Comparison of ENCODE assay signal across 10 cellular contexts in the genomic region with DNA sequence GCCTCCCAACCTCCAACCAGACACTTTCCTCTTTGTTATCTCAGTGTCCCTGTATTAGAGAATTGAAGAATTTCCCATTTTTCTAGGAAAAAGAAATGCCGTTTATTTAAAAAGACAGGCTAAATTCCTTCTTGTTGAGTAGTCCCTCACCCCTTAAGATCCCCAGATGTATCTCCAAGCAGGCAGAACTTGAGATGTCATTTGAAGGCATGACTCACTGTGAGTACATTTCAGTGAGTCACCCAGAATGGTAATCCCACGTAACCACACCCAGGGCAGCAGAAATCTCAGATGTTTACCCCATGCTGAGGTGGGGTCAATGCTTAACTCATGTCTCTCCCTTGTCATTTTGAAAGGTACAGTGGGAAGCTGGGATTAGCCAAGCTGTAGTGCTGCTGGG. TPM values are rescaled to one million over a fixed set of nuclear protein-coding genes. Genes with fewer than 3 reads are reported as not detected.
DNase-seq lines count a peak whose midpoint lies in the region; ATAC-seq and TF ChIP-seq lines count a peak whose summit lies in the region.
"Had no signal": no experiment of that assay in that cellular context is flagged by ENCODE, and none has a peak within 500 bp of the region (broad histone marks: within the 10 kb centered on the region; RNA-seq: fewer than 3 reads in every experiment).

No MANE protein-coding gene starts in this region.

- ATAC-seq in GM19328 (IDR thresholded peaks at IDR 0.05; ENCODE audit: unreplicated experiment): no peak
- ATAC-seq in aorta (ENCODE audit: low FRiP score): no peak

- H3K36me3 ChIP-seq in SK-N-SH (replicated peaks in 1 of 2; ENCODE audit: control insufficient read depth in 1 of 2, insufficient read depth in 2 of 2, low read length in 1 of 2) (peaks cover 55 to 69% of the 10 kb centered on the region in 2 experiments), aorta (ENCODE audit: control insufficient read depth in 1 of 2, insufficient read depth in 2 of 2, low read length in 1 of 2) (peaks cover 3 to 12% of the 10 kb centered on the region in 2 donors)

- TF ChIP-seq EP300 in SK-N-SH (IDR thresholded peaks at IDR 0.05; ENCODE audit: borderline replicate concordance in 1 of 2, low read depth in 1 of 2, low read length in 1 of 2): peak; percentile 69 to 95

- H3K4me1 Mint-ChIP-seq in osteocyte (ENCODE audit: unreplicated experiment): peaks cover 46% of the 10 kb centered on the region

- H3K4me3 ChIP-seq in SK-N-SH (ENCODE audit: low read depth in 2 of 2, low read length in 1 of 2) (no peak overlapping the region), aorta (ENCODE audit: low read length in 2 of 2) (no peak overlapping the region)

- H3K9me3 ChIP-seq in SK-N-SH (no peaks in the 10 kb centered on the region), aorta (ENCODE audit: control insufficient read depth, low read length) (no peaks in the 10 kb centered on the region)

- peak; percentile 93 for DNase-seq in GM03348 (ENCODE audit: low spot score)
- no peak for DNase-seq in SK-N-SH
- DNase-seq in dedifferentiated amniotic fluid mesenchymal stem cell (ENCODE audit: extremely low spot score): peak; percentile 96
- no peak for DNase-seq in osteocyte (ENCODE audit: extremely low spot score, unreplicated experiment)
- DNase-seq in NCI-H187 (lab: John Stamatoyannopoulos, UW): no peak
- no peak for DNase-seq in effector CD4-positive, alpha-beta T cell
- no peak for DNase-seq in aorta
- DNase-seq: naive B cell had no signal

- peaks cover 13 to 29% of the 10 kb centered on the region in 2 experiments; a peak in 3 of 4 replicates for H3K4me1 ChIP-seq in SK-N-SH (ENCODE audit: control insufficient read depth in 1 of 2, insufficient read depth in 2 of 2, low read depth in 1 of 2, low read length in 1 of 2)
- peaks cover 0 to 3% of the 10 kb centered on the region in 2 donors for H3K4me1 ChIP-seq in aorta (ENCODE audit: control insufficient read depth in 1 of 2, insufficient read depth in 2 of 2, low read length in 2 of 2)

- POLR2A ChIA-PET in SK-N-SH (lab: Yijun Ruan, JAX): no interaction called here

- H3K4me2 ChIP-seq in SK-N-SH: peak overlapping the region; percentile 89
- H3K4me2 ChIP-seq: KMS-11 had no signal

- peak overlapping the region; percentile 58 to 99 for H3K27ac ChIP-seq in SK-N-SH (ENCODE audit: low read depth in 2 of 2, low read length in 1 of 2)
- H3K27ac ChIP-seq in aorta (ENCODE audit: low read depth in 1 of 2, low read length in 2 of 2): no peak overlapping the region
- H3K27ac ChIP-seq: KMS-11 had no signal

- H3K9ac ChIP-seq in SK-N-SH: peak overlapping the region; percentile 64
- H3K9ac ChIP-seq: KMS-11 had no signal

- H4K20me1 ChIP-seq in SK-N-SH (ENCODE audit: insufficient read depth): 0 out of 2 replicates have a peak, but pooled peaks cover 5% of the 10 kb centered on the region

- no peaks in the 10 kb centered on the region for H3K27me3 ChIP-seq in SK-N-SH (ENCODE audit: insufficient read depth)
- no peaks in the 10 kb centered on the region for H3K27me3 ChIP-seq in aorta (ENCODE audit: control insufficient read depth in 1 of 2, insufficient read depth in 2 of 2, low read length in 1 of 2)

- no peaks in the 10 kb centered on the region for H3K9me3 Mint-ChIP-seq in osteocyte (ENCODE audit: unreplicated experiment)
- H3K9me3 Mint-ChIP-seq: naive B cell had no signal

- H3K4me3 Mint-ChIP-seq in osteocyte (ENCODE audit: unreplicated experiment): peak overlapping the region; percentile 52

- H3F3A ChIP-seq in SK-N-SH (replicated peaks; ENCODE audit: insufficient read depth): peaks cover 64% of the 10 kb centered on the region

- H3K27me3 Mint-ChIP-seq in osteocyte (ENCODE audit: unreplicated experiment): no peaks in the 10 kb centered on the region
- H3K27me3 Mint-ChIP-seq: naive B cell had no signal

- CTCF ChIA-PET in SK-N-SH (lab: Yijun Ruan, JAX): no interaction called here

- no peak for TF ChIP-seq RAD21 in SK-N-SH (IDR thresholded peaks at IDR 0.05; ENCODE audit: low read length)

- intact Hi-C loops in aorta (cut with DNase I): no loop called here

- peak overlapping the region; percentile 96 for H3K27ac Mint-ChIP-seq in osteocyte (ENCODE audit: unreplicated experiment)

- 11% methylated on average over 2 of the region's 2 CpGs for WGBS in SK-N-SH (ENCODE audit: low lambda C conversion rate)
- WGBS in aorta, 2 donors: 32 to 39% methylated on average over 2 of the region's 2 CpGs

- H2AFZ ChIP-seq in SK-N-SH (ENCODE audit: low read depth): no peak overlapping the region

- H3K79me2 ChIP-seq in SK-N-SH (ENCODE audit: insufficient read depth): peaks cover 82% of the 10 kb centered on the region

- no peaks in the 10 kb centered on the region for H3K9me2 ChIP-seq in SK-N-SH

- TF ChIP-seq CTCF in SK-N-SH (IDR thresholded peaks at IDR 0.05) (no peak), osteocyte (IDR thresholded peaks at IDR 0.05) (no peak)

- H3K36me3 Mint-ChIP-seq in osteocyte (ENCODE audit: unreplicated experiment): peaks cover 44% of the 10 kb centered on the region

TF ChIP-seq in SK-N-SH, 30 proteins besides CTCF, POLR2A, EP300 and RAD21 (continues in another document):
- TF ChIP-seq FOXM1 (IDR thresholded peaks at IDR 0.05; ENCODE audit: low read depth) (0 out of 2 replicates have a peak, but pooled peaks have one; percentile 57), RFX5 (IDR thresholded peaks at IDR 0.05; ENCODE audit: low read length) (no peak), MXI1 (IDR thresholded peaks at IDR 0.05; ENCODE audit: low read depth, low read length) (no peak), ELF1 (IDR thresholded peaks at IDR 0.05) (peak; percentile 49; the same call in 1 of the 2 replicates), YY1 (IDR thresholded peaks at IDR 0.05; ENCODE audit: low read depth) (0 out of 2 replicates have a peak, but pooled peaks have one; percentile 19), JUND (IDR thresholded peaks at IDR 0.05) (peak; percentile 100), PBX3 (IDR thresholded peaks at IDR 0.05) (peak; percentile 94), TAF1 (IDR thresholded peaks at IDR 0.05; ENCODE audit: borderline replicate concordance, low read depth, low read length) (no peak; the same call in 1 of the 2 replicates), POLR2AphosphoS5 (IDR thresholded peaks at IDR 0.05; ENCODE audit: low read depth, low read length) (peak; percentile 91), TCF12 (IDR thresholded peaks at IDR 0.05) (peak; percentile 98), GATA2 (CRISPR knock-in tag; IDR thresholded peaks at IDR 0.05) (no peak), SMC3 (IDR thresholded peaks at IDR 0.05; ENCODE audit: low read depth, low read length) (no peak), GABPA (IDR thresholded peaks at IDR 0.05; ENCODE audit: low read depth) (peak; percentile 36; the same call in 1 of the 2 replicates), FOXJ3 (CRISPR knock-in tag; IDR thresholded peaks at IDR 0.05) (no peak), SIN3A (IDR thresholded peaks at IDR 0.05; ENCODE audit: borderline replicate concordance, low read depth, low read length) (peak; percentile 94), CHD2 (IDR thresholded peaks at IDR 0.05; ENCODE audit: low read length, partially characterized antibody) (no peak)
- TF ChIP-seq, protein P1, sequence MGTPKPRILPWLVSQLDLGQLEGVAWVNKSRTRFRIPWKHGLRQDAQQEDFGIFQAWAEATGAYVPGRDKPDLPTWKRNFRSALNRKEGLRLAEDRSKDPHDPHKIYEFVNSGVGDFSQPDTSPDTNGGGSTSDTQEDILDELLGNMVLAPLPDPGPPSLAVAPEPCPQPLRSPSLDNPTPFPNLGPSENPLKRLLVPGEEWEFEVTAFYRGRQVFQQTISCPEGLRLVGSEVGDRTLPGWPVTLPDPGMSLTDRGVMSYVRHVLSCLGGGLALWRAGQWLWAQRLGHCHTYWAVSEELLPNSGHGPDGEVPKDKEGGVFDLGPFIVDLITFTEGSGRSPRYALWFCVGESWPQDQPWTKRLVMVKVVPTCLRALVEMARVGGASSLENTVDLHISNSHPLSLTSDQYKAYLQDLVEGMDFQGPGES (IDR thresholded peaks at IDR 0.05; ENCODE audit: low read depth, low read length): no peak

RNA-seq across cellular contexts. Expression of gene ZNF655, which starts 4.4 kb away (rescaled TPM):
- polyA plus RNA-seq in SK-N-SH (2012; rRNA removed): 113 and 144 TPM in 2 replicates
- 72.2 and 75.7 TPM in 2 replicates for polyA plus RNA-seq in SK-N-SH (2012; cell fraction: cytosol; rRNA removed)
- polyA plus RNA-seq in SK-N-SH (2012; cell fraction: nucleus; rRNA removed): 276 and 416 TPM in 2 replicates
- total RNA-seq in osteocyte: 62.8 and 64.2 TPM in 2 replicates
- total RNA-seq in aorta: 10 to 100 TPM; 78.9 to 93.1 TPM
- 10 to 100 TPM; 47.7 to 52.3 TPM for polyA plus RNA-seq in aorta

RNA-seq across cellular contexts. Expression of gene FAM200A, which starts 10.9 kb away (rescaled TPM):
- 6.2 and 8.2 TPM in 2 replicates for polyA plus RNA-seq in SK-N-SH (2012; rRNA removed)
- polyA plus RNA-seq in SK-N-SH (2012; cell fraction: cytosol; rRNA removed): 9.7 and 11.1 TPM in 2 replicates
- polyA plus RNA-seq in SK-N-SH (2012; cell fraction: nucleus; rRNA removed): 3.3 and 4.6 TPM in 2 replicates
- 5.3 and 6.3 TPM in 2 replicates for total RNA-seq in osteocyte
- 1 to 10 TPM; 3.0 to 5.9 TPM for total RNA-seq in aorta
- polyA plus RNA-seq in aorta: 1 to 10 TPM; 2.3 to 3.2 TPM

RNA-seq across cellular contexts. Expression of gene TMEM225B, which starts 35.2 kb away (rescaled TPM):
- polyA plus RNA-seq in SK-N-SH (2012; rRNA removed): 1.5 and 2.2 TPM in 2 replicates
- 1.1 and 1.4 TPM in 2 replicates for polyA plus RNA-seq in SK-N-SH (2012; cell fraction: cytosol; rRNA removed)
- 3.1 and 4.5 TPM in 2 replicates for polyA plus RNA-seq in SK-N-SH (2012; cell fraction: nucleus; rRNA removed)
- 1.1 and 1.6 TPM in 2 replicates for total RNA-seq in osteocyte
- 1 to 10 TPM in 1 of 2 donors, under 1 TPM in 1; 0.52 to 1.7 TPM for total RNA-seq in aorta
- 1 to 10 TPM in 1 of 2 donors, under 1 TPM in 1; 0.63 to 1.3 TPM for polyA plus RNA-seq in aorta

RNA-seq across cellular contexts. Expression of gene ZSCAN25, which starts 53.9 kb away (rescaled TPM):
- 14.9 and 18.7 TPM in 2 replicates for polyA plus RNA-seq in SK-N-SH (2012; rRNA removed)
- polyA plus RNA-seq in SK-N-SH (2012; cell fraction: cytosol; rRNA removed): 9.7 and 12.7 TPM in 2 replicates
- 34.4 and 35.6 TPM in 2 replicates for polyA plus RNA-seq in SK-N-SH (2012; cell fraction: nucleus; rRNA removed)
- total RNA-seq in osteocyte: 19.6 and 20.7 TPM in 2 replicates
- total RNA-seq in aorta: 10 to 100 TPM; 16.2 to 22.5 TPM
- 1 to 10 TPM; 2.1 to 7.4 TPM for polyA plus RNA-seq in aorta

RNA-seq across cellular contexts. Expression of gene ZKSCAN5, which starts 58.4 kb away (rescaled TPM):
- polyA plus RNA-seq in SK-N-SH (2012; rRNA removed): 7.5 and 9.1 TPM in 2 replicates
- 8.7 and 9.3 TPM in 2 replicates for polyA plus RNA-seq in SK-N-SH (2012; cell fraction: cytosol; rRNA removed)
- polyA plus RNA-seq in SK-N-SH (2012; cell fraction: nucleus; rRNA removed): 8.7 and 11.6 TPM in 2 replicates
- total RNA-seq in osteocyte: 11.6 and 12.1 TPM in 2 replicates
- total RNA-seq in aorta: 1 to 10 TPM; 7.8 to 8.9 TPM
- 1 to 10 TPM; 2.1 to 4.1 TPM for polyA plus RNA-seq in aorta

Comparison
In these comparisons a context has a peak if more than half of its experiments do, and no peak if none do; other contexts are left out.
1. DNase-seq: peak in GM03348 (single experiment) and dedifferentiated amniotic fluid mesenchymal stem cell (single experiment); none in SK-N-SH (single experiment), osteocyte (single experiment), NCI-H187 (0 of 2), effector CD4-positive, alpha-beta T cell (single experiment) and aorta (0 of 2).
2. H3K27ac ChIP-seq: peak in SK-N-SH (2 of 2); none in aorta (0 of 2).